Comparison of ENCODE assay signal across 1 cellular context in genomic region chr7:76303057-76303828, GRCh38.
TF ChIP-seq lines count a peak whose summit lies in the region.

No MANE protein-coding gene starts in this region.

TF ChIP-seq in K562, 482 proteins besides CTCF, POLR2A, EP300 and RAD21 (continued from another document and continues in another):
- no peak for TF ChIP-seq ZNF318 (IDR thresholded peaks at IDR 0.05; ENCODE audit: borderline replicate concordance in 1 of 2, low read depth in 1 of 2)
- peak; percentile 75; the same call in 1 of the 2 replicates for TF ChIP-seq VEZF1 (CRISPR knock-in tag; IDR thresholded peaks at IDR 0.05)
- TF ChIP-seq ZC3H4 (CRISPR knock-in tag; IDR thresholded peaks at IDR 0.05; ENCODE audit: borderline replicate concordance): peak; percentile 95; the same call in 1 of the 2 replicates
- peak in 1 of 2 experiments; percentile 46; a peak in 1 of 4 replicates for TF ChIP-seq KDM1A (IDR thresholded peaks at IDR 0.05)
- no peak for TF ChIP-seq ZNF609 (CRISPR knock-in tag; IDR thresholded peaks at IDR 0.05; ENCODE audit: borderline replicate concordance)
- TF ChIP-seq NFE2 (IDR thresholded peaks at IDR 0.05; ENCODE audit: low read depth): peak; percentile 4; the same call in 1 of the 2 replicates
- no peak for TF ChIP-seq USF2 (CRISPR knock-in tag; IDR thresholded peaks at IDR 0.05)
- no peak for TF ChIP-seq ELK1 (CRISPR knock-in tag; IDR thresholded peaks at IDR 0.05)
- no peak for TF ChIP-seq KAT8 (IDR thresholded peaks at IDR 0.05; ENCODE audit: low read depth)
- no peak for TF ChIP-seq ZNF384 (IDR thresholded peaks at IDR 0.05; ENCODE audit: low read depth, low read length)
- TF ChIP-seq MAX (CRISPR knock-in tag; IDR thresholded peaks at IDR 0.05): peak; percentile 93
- TF ChIP-seq SAFB (IDR thresholded peaks at IDR 0.05; ENCODE audit: borderline replicate concordance, low read depth, low read length): no peak
- peak; percentile 67; the same call in 1 of the 2 replicates for TF ChIP-seq ETV5 (CRISPR knock-in tag; IDR thresholded peaks at IDR 0.05; ENCODE audit: low read depth)
- TF ChIP-seq ZNF217 (CRISPR knock-in tag; IDR thresholded peaks at IDR 0.05): no peak
- TF ChIP-seq ZNF766 (CRISPR knock-in tag; conservative IDR thresholded peaks at IDR 0.05): no peak
- peak; percentile 90 to 93 for TF ChIP-seq MNT (conservative IDR thresholded peaks at IDR 0.05)
- peak in 1 of 2 experiments; percentile 57; a peak in 1 of 4 replicates for TF ChIP-seq ETV6 (IDR thresholded peaks at IDR 0.05; ENCODE audit: borderline replicate concordance in 1 of 2, low read depth in 2 of 2, low read length in 1 of 2)
- TF ChIP-seq ETV6 (CRISPR knock-in tag; IDR thresholded peaks at IDR 0.05; ENCODE audit: borderline replicate concordance): no peak
- peak; percentile 97 for TF ChIP-seq ZNF121 (CRISPR knock-in tag; conservative IDR thresholded peaks at IDR 0.05)
- peak; percentile 40; the same call in 1 of the 2 replicates for TF ChIP-seq SMARCE1 (IDR thresholded peaks at IDR 0.05)
